ENCODE assay signal across 8 cellular contexts in the genomic region with DNA sequence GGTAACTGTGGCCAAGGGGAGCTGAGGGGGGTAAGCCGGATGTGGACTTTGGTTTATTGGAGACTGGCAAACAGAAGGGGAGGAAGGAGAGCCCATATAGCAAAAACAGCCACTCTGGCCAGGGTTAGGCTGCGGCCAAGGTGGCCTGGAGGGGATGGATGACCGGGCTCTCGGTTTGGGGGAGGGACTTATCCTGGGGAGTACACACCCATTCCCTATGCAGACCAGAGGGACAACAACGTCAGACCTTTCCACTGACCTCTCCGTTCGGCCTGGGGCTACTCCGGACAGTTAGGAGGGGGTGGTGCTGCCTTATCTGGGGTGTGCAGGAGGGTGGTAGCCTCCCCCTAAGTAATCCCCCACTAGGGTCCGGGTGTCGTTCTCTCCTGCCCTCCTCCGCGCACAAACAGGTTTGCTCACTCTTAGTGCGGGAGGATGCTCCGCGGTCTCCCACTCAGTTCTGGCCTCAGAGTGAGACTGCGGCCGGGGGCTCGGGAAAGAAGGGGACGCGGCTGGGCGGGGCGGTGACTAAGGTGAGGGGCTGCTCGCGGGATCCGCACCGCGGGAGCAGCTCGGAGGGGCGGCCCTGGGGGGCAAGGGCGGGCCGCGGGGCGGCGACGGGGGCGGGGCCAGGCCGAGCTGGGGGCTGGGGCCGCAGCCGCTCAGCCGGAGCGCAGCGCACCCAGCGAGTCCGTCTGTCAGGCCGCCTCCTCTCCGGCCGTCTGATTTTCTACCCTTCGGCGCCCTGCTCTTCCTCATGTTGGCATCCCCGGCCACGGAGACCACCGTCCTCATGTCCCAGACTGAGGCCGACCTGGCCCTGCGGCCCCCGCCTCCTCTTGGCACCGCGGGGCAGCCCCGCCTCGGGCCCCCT. TPM values are rescaled to one million over a fixed set of nuclear protein-coding genes. Genes with fewer than 3 reads are reported as not detected.
DNase-seq lines count a peak whose midpoint lies in the region; ATAC-seq lines count a peak whose summit lies in the region.

A gene (plus strand): TSS at position 669 of the 874 bp plus-strand sequence. CDS start 89 bp downstream, at position 758.

- H3K9me3 ChIP-seq in ectodermal cell (ENCODE audit: control insufficient read depth, low read length) = no peaks in the 10 kb centered on the region
- no peaks in the 10 kb centered on the region for H3K9me3 ChIP-seq in mesodermal cell (ENCODE audit: control insufficient read depth, low read length)

- no peak within 1 kb of the TSS for H3K27ac ChIP-seq in ectodermal cell (ENCODE audit: insufficient read depth, low read depth, low read length, poor library complexity, severe bottlenecking)
- peak within 1 kb of the TSS; percentile 45 for H3K27ac ChIP-seq in mesodermal cell (ENCODE audit: low read depth, low read length, severe bottlenecking)

- peaks cover 47% of the 10 kb centered on the region for H3K27me3 ChIP-seq in ectodermal cell (ENCODE audit: control insufficient read depth, insufficient read depth, low read length, poor library complexity, severe bottlenecking)

- H3K36me3 ChIP-seq in ectodermal cell (ENCODE audit: control insufficient read depth, insufficient read depth, low read length) (peaks cover 8% of the 10 kb centered on the region), mesodermal cell (ENCODE audit: control insufficient read depth, insufficient read depth, low read length) (peaks cover 51% of the 10 kb centered on the region)

- ATAC-seq in HG02588 (IDR thresholded peaks at IDR 0.05; ENCODE audit: unreplicated experiment) = no peak
- ATAC-seq in HG03521 (IDR thresholded peaks at IDR 0.05; ENCODE audit: unreplicated experiment) = no peak

- H3K4me3 ChIP-seq in ectodermal cell (ENCODE audit: insufficient read depth, low read depth, low read length) = peak within 1 kb of the TSS; percentile 40
- H3K4me3 ChIP-seq in mesodermal cell (ENCODE audit: extremely low read depth, insufficient read depth, low read length, poor library complexity, severe bottlenecking) = peak within 1 kb of the TSS; percentile 53

- WGBS in ectodermal cell, 2 experiments = 3% methylated on average over 59 of the region's 59 CpGs
- WGBS in mesodermal cell (ENCODE audit: insufficient coverage in 2 of 2), 2 experiments = 2% methylated on average over 41 to 48 of the region's 59 CpGs

- H3K4me1 ChIP-seq in ectodermal cell (ENCODE audit: control insufficient read depth, insufficient read depth, low read length) = no peaks in the 10 kb centered on the region
- peaks cover 40% of the 10 kb centered on the region for H3K4me1 ChIP-seq in mesodermal cell (ENCODE audit: control insufficient read depth, insufficient read depth, low read length, poor library complexity, severe bottlenecking)

- DNase-seq in AG08396 (ENCODE audit: low spot score) (peak; percentile 79), NCI-H1105 (lab: John Stamatoyannopoulos, UW) (peak; percentile 8), NCI-H2081 treated with DMSO at 0.1 percent for 48 hours (lab: John Stamatoyannopoulos, UW) (no peak), Ammon's horn (ENCODE audit: low spot score) (no peak)

RNA-seq across cellular contexts. Expression of the gene that starts here (rescaled TPM):
- polyA plus RNA-seq in ectodermal cell (2013, experiment 1 of 4) = 0.30 TPM
- 0.27 TPM for polyA plus RNA-seq in ectodermal cell (2013, experiment 2 of 4)
- polyA plus RNA-seq in ectodermal cell (2013, experiment 3 of 4) = 1.1 TPM
- 0.57 TPM for polyA plus RNA-seq in ectodermal cell (2013, experiment 4 of 4)
- 3.9 TPM for polyA plus RNA-seq in mesodermal cell (2013, experiment 1 of 2)
- polyA plus RNA-seq in mesodermal cell (2013, experiment 2 of 2) = 4.1 TPM

Comparison
In these comparisons a context has a peak if more than half of its experiments do, and no peak if none do; other contexts are left out.
1. DNase-seq: peak in AG08396 (single experiment) and NCI-H1105 (single experiment); none in NCI-H2081 treated with DMSO at 0.1 percent for 48 hours (single experiment) and Ammon's horn (single experiment).